In genomic region chr17:44414394-44415155, GRCh38 we compare ENCODE assay signal across 28 cellular contexts. TPM values are rescaled to one million over a fixed set of nuclear protein-coding genes. Genes with fewer than 3 reads are reported as not detected.
"Had no signal": no experiment of that assay in that cellular context is flagged by ENCODE, and none has a peak within 500 bp of the region (broad histone marks: within the 10 kb centered on the region; RNA-seq: fewer than 3 reads in every experiment).

No MANE protein-coding gene starts in this region.

- H3K27ac Mint-ChIP-seq: activated CD4-positive, alpha-beta T cell treated with anti-CD3 and anti-CD28 coated beads for 36 hours; activated CD8-positive, alpha-beta memory T cell treated with anti-CD3 and anti-CD28 coated beads, Interleukin-2, amount 10 ng/mL, durations not matched to agents 7 days and 5 days; activated CD8-positive, alpha-beta T cell treated with anti-CD3 and anti-CD28 coated beads, Interleukin-2, amount 10 ng/mL, durations not matched to agents 7 days and 5 days had no signal

- H3K4me3 Mint-ChIP-seq: activated CD4-positive, alpha-beta T cell treated with anti-CD3 and anti-CD28 coated beads for 36 hours; activated CD8-positive, alpha-beta memory T cell treated with anti-CD3 and anti-CD28 coated beads, Interleukin-2, amount 10 ng/mL, durations not matched to agents 7 days and 5 days; activated CD8-positive, alpha-beta T cell treated with anti-CD3 and anti-CD28 coated beads, Interleukin-2, amount 10 ng/mL, durations not matched to agents 7 days and 5 days had no signal

- H3K9me3 ChIP-seq: body of pancreas, colonic mucosa, gastrocnemius medialis, pancreas, prostate gland, testis, transverse colon had no signal

- H3K27me3 Mint-ChIP-seq: activated CD4-positive, alpha-beta T cell treated with anti-CD3 and anti-CD28 coated beads for 36 hours; activated CD8-positive, alpha-beta memory T cell treated with anti-CD3 and anti-CD28 coated beads, Interleukin-2, amount 10 ng/mL, durations not matched to agents 7 days and 5 days had no signal

- ATAC-seq: activated CD4-positive, alpha-beta T cell treated with anti-CD3 and anti-CD28 coated beads for 36 hours; activated CD8-positive, alpha-beta memory T cell treated with anti-CD3 and anti-CD28 coated beads, Interleukin-2, amount 10 ng/mL, durations not matched to agents 7 days and 5 days; activated CD8-positive, alpha-beta T cell treated with anti-CD3 and anti-CD28 coated beads, Interleukin-2, amount 10 ng/mL, durations not matched to agents 7 days and 5 days; activated naive CD4-positive, alpha-beta T cell treated with anti-CD3 and anti-CD28 coated beads, Interleukin-2, amount 50 U/mL, for 72 hours; body of pancreas; gastrocnemius medialis; left cardiac atrium; left ventricle myocardium superior; pancreas had no signal

- H3K27ac ChIP-seq: body of pancreas, colonic mucosa, dorsolateral prefrontal cortex, hepatocyte, pancreas, prostate gland, testis, transverse colon had no signal

- H3K4me2 ChIP-seq: hepatocyte had no signal

- H3K27me3 ChIP-seq: body of pancreas, colonic mucosa, dorsolateral prefrontal cortex, gastrocnemius medialis, hepatocyte, pancreas, testis, transverse colon had no signal

- H2AFZ ChIP-seq: hepatocyte had no signal

- H3K9me3 Mint-ChIP-seq: activated naive CD4-positive, alpha-beta T cell treated with anti-CD3 and anti-CD28 coated beads, Interleukin-2, amount 50 U/mL, for 72 hours had no signal

- H3K36me3 ChIP-seq: colonic mucosa, pancreas, prostate gland had no signal

- H3K4me3 ChIP-seq: body of pancreas, colonic mucosa, dorsolateral prefrontal cortex, gastrocnemius medialis, hepatocyte, pancreas, prostate gland, testis, transverse colon had no signal

- DNase-seq: activated CD4-positive, alpha-beta T cell treated with anti-CD3 and anti-CD28 coated beads for 36 hours; activated CD4-positive, CD25-positive, alpha-beta regulatory T cell; activated CD8-positive, alpha-beta memory T cell treated with anti-CD3 and anti-CD28 coated beads, Interleukin-2, amount 10 ng/mL, durations not matched to agents 7 days and 5 days; activated CD8-positive, alpha-beta T cell treated with anti-CD3 and anti-CD28 coated beads, Interleukin-2, amount 10 ng/mL, durations not matched to agents 7 days and 5 days; activated naive CD4-positive, alpha-beta T cell; activated T-cell treated with anti-CD3 and anti-CD28 coated beads, Interleukin-2, amount 50 U/mL, for 48 hours; body of pancreas; cerebellar nuclear complex; colonic mucosa; dorsolateral prefrontal cortex; effector memory CD4-positive, alpha-beta T cell; erythroblast; gastrocnemius medialis; left cardiac atrium; left ventricle myocardium superior; mammary epithelial cell; nucleus accumbens; pancreas; retina; stimulated activated CD4-positive, alpha-beta T cell treated with anti-CD3 and anti-CD28 coated beads, Interleukin-15, amount 100 ng/mL, for 24 hours; stimulated activated CD4-positive, alpha-beta T cell treated with anti-CD3 and anti-CD28 coated beads, Interleukin-2, amount 100 ng/mL, for 24 hours; stimulated activated naive CD4-positive, alpha-beta T cell; testis; transverse colon had no signal

- H3K79me2 ChIP-seq: hepatocyte had no signal

- H3K4me1 ChIP-seq: colonic mucosa, prostate gland, testis, transverse colon had no signal

- H3K36me3 Mint-ChIP-seq: activated naive CD4-positive, alpha-beta T cell treated with anti-CD3 and anti-CD28 coated beads, Interleukin-2, amount 50 U/mL, for 72 hours had no signal

RNA-seq across cellular contexts. Expression of gene ITGA2B, which starts 25.1 kb away (rescaled TPM):
- polyA plus RNA-seq: keratinocyte had no signal
